ENCODE assay signal across 8 cellular contexts in the genomic region with DNA sequence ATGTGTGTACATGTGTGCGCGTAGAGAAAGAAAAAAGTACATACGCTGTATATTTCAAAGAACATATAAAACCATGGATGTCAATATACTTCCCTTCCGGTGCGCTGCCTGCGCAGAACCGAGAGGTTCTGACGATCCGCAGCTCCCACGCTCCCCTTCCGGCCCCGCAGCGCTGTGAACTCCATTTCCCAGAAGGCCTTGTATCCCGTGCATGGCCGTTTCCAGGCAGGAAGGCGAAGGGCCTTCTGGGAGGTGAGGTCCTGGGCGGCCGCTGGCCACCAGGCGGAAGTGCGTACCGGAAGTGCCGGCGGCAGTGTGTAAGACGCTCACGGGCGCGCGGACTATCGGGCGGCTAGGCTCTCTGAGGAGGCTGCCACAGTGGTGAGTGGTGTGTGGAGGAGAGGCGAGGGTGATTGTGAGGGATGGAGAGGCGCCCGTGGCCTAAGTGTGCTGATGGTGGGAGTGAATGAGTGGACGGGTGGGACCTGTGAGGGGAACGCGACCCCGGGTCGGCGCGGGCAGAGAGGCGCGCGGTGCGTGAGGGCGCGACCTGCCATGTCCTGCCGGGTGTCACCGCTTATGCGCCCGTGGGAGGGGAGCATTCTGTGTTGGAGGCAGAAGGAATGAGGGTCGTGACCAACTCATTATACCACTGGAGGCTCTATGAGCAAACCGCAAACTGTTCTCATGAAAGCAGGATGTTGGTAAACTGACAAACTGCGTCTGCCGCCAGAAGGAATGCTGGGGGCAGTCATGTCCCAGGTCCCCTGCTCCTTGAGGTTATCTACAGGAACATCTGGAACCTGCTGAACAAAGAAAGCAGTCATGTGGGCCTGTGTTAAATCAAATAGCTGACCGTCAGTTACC. TPM values are rescaled to one million over a fixed set of nuclear protein-coding genes. Genes with fewer than 3 reads are reported as not detected.
A peak's percentile ranks its signal among the peaks of the same experiment; 100 is the strongest.
DNase-seq lines count a peak whose midpoint lies in the region; ATAC-seq and TF ChIP-seq lines count a peak whose summit lies in the region.

A gene with protein sequence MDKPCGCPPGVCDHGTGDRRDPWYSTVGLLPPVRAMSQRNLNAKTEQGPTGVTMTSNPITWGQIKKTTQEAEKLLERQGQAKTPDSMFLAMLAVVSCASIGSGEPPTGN (plus strand): TSS at position 313 of the 867 bp plus-strand sequence. CDS start 6,792 bp downstream, outside the sequence.

- peak within 1 kb of the TSS; percentile 81 for H4K91ac ChIP-seq in mesenchymal stem cell (ENCODE audit: low read length)

- no peak within 1 kb of the TSS for H2BK5ac ChIP-seq in mesenchymal stem cell (ENCODE audit: low read depth, low read length, poor library complexity, severe bottlenecking)

- peaks cover 17% of the 10 kb centered on the region for H3K9me3 ChIP-seq in mesenchymal stem cell (ENCODE audit: control insufficient read depth, low read length)

- peaks cover 3% of the 10 kb centered on the region for H3K4me1 ChIP-seq in mesenchymal stem cell (ENCODE audit: control insufficient read depth, insufficient read depth, low read depth, low read length)

- peak within 1 kb of the TSS; percentile 74 for H4K8ac ChIP-seq in mesenchymal stem cell (ENCODE audit: low read length)

- H3K9ac ChIP-seq in mesenchymal stem cell (ENCODE audit: low read length): peak within 1 kb of the TSS; percentile 98

- peak within 1 kb of the TSS; percentile 30 for H3K27ac ChIP-seq in mesenchymal stem cell (ENCODE audit: low read length, poor library complexity, severe bottlenecking)

- H2BK12ac ChIP-seq in mesenchymal stem cell (ENCODE audit: low read length in 2 of 2): peak within 1 kb of the TSS in 1 of 2 experiments; percentile 37

- H3K9me3 Mint-ChIP-seq in effector memory CD8-positive, alpha-beta T cell: no peaks in the 10 kb centered on the region

- H3K27ac Mint-ChIP-seq in effector memory CD8-positive, alpha-beta T cell: peak within 1 kb of the TSS; percentile 96 to 99

- DNase-seq in CMK (ENCODE audit: low read depth): peak; percentile 98
- peak; percentile 94 for DNase-seq in GM20000 (ENCODE audit: low spot score)
- DNase-seq in HT-29 (ENCODE audit: low spot score): peak; percentile 99
- DNase-seq in NOMO-1 (lab: John Stamatoyannopoulos, UW; ENCODE audit: unreplicated experiment in 2 of 2): peak; percentile 98
- DNase-seq in effector memory CD8-positive, alpha-beta T cell: peak; percentile 88 to 91 (median 89)
- DNase-seq in mesenchymal stem cell: peak; percentile 99
- peak; percentile 91 for DNase-seq in stimulated activated CD8-positive, alpha-beta memory T cell treated with anti-CD3 and anti-CD28 coated beads, Interleukin-12 subunit alpha, Interleukin-12 subunit beta, amount 100 ng/mL, for 4 hours (ENCODE audit: low read depth)

- H3K4me2 ChIP-seq in mesenchymal stem cell (ENCODE audit: low read length, poor library complexity, severe bottlenecking): peak within 1 kb of the TSS; percentile 63

- no peak within 1 kb of the TSS for H2AK5ac ChIP-seq in mesenchymal stem cell (ENCODE audit: low read length, severe bottlenecking)

- TF ChIP-seq CTCF in GM20000 (IDR thresholded peaks at IDR 0.05; ENCODE audit: extremely low read depth, missing control alignments): no peak

- H2BK15ac ChIP-seq in mesenchymal stem cell (ENCODE audit: low read depth, poor library complexity, severe bottlenecking): no peak within 1 kb of the TSS

- H3K36me3 ChIP-seq in mesenchymal stem cell (ENCODE audit: control insufficient read depth in 1 of 2, insufficient read depth in 2 of 2, low read depth in 1 of 2, low read length in 2 of 2): peaks cover 24 to 63% of the 10 kb centered on the region in 2 experiments

- peaks cover 29 to 44% of the 10 kb centered on the region in 2 donors for H3K4me1 Mint-ChIP-seq in effector memory CD8-positive, alpha-beta T cell (ENCODE audit: low read depth in 2 of 2)

- H3K23ac ChIP-seq in mesenchymal stem cell (ENCODE audit: low read length in 2 of 2): peak within 1 kb of the TSS in 1 of 2 experiments; percentile 81

- peak within 1 kb of the TSS; percentile 70 to 96 for H3K18ac ChIP-seq in mesenchymal stem cell (ENCODE audit: low read depth in 1 of 2, low read length in 2 of 2)

- H3K14ac ChIP-seq in mesenchymal stem cell (ENCODE audit: low read length in 2 of 2): peak within 1 kb of the TSS in 1 of 2 experiments; percentile 89

- peak; percentile 93 for ATAC-seq in effector memory CD8-positive, alpha-beta T cell (replicated peaks)

- H3K27me3 Mint-ChIP-seq in effector memory CD8-positive, alpha-beta T cell: no peaks in the 10 kb centered on the region

- H3K27me3 ChIP-seq in mesenchymal stem cell (ENCODE audit: control insufficient read depth in 1 of 2, insufficient read depth in 1 of 2, low read length in 2 of 2): no peaks in the 10 kb centered on the region

- peak within 1 kb of the TSS; percentile 62 to 65 for H3K4ac ChIP-seq in mesenchymal stem cell (ENCODE audit: low read depth in 1 of 2, low read length in 2 of 2)

- WGBS in mesenchymal stem cell: under 1% methylated on average over 52 of the region's 55 CpGs

- peak within 1 kb of the TSS; percentile 77 to 99 for H3K4me3 ChIP-seq in mesenchymal stem cell (ENCODE audit: insufficient read depth in 1 of 2, low read depth in 1 of 2, low read length in 2 of 2)

- peaks cover 40% of the 10 kb centered on the region for H3K79me1 ChIP-seq in mesenchymal stem cell (replicated peaks; ENCODE audit: low read length, poor library complexity, severe bottlenecking)

- CTCF ChIA-PET in activated CD8-positive, alpha-beta memory T cell treated with anti-CD3 and anti-CD28 coated beads for 36 hours (lab: Charles Lee): no interaction called here

- H3K4me3 Mint-ChIP-seq in effector memory CD8-positive, alpha-beta T cell: peak within 1 kb of the TSS; percentile 91 to 97

- POLR2A ChIA-PET in activated CD8-positive, alpha-beta memory T cell treated with anti-CD3 and anti-CD28 coated beads for 36 hours (lab: Charles Lee): interaction anchor here (0.5 to 0.9 kb wide), 5 partner anchors 27 to 179 kb away, joined by 3 to 7 read pairs (median 3); a partner anchor contains a TSS

- no peak within 1 kb of the TSS for H2BK120ac ChIP-seq in mesenchymal stem cell (ENCODE audit: low read depth, low read length)

- peak within 1 kb of the TSS; percentile 87 for H2AFZ ChIP-seq in mesenchymal stem cell (ENCODE audit: low read depth, low read length)

- H3K36me3 Mint-ChIP-seq in effector memory CD8-positive, alpha-beta T cell (ENCODE audit: insufficient read depth): peaks cover 32% of the 10 kb centered on the region

RNA-seq across cellular contexts. Expression of the gene that starts here (rescaled TPM):
- 74.2 and 83.4 TPM in 2 replicates for total RNA-seq in HT-29 (2014; rRNA removed; shearing (Covaris generic))
- total RNA-seq in activated CD8-positive, alpha-beta memory T cell treated with anti-CD3 and anti-CD28 coated beads for 36 hours: 10 to 100 TPM; 96.2 to 96.4 TPM
- polyA plus RNA-seq in mesenchymal stem cell (2013, experiment 1 of 2): 37.7 TPM
- polyA plus RNA-seq in mesenchymal stem cell (2013, experiment 2 of 2): 34.7 TPM

Comparison
In these comparisons a context has a peak if more than half of its experiments do, and no peak if none do; other contexts are left out.
1. Peak in every context shown above with its lines: DNase-seq, ATAC-seq, H3K4me3 ChIP-seq and H3K27ac ChIP-seq.